ENCODE assay signal across 8 cellular contexts in the genomic region with DNA sequence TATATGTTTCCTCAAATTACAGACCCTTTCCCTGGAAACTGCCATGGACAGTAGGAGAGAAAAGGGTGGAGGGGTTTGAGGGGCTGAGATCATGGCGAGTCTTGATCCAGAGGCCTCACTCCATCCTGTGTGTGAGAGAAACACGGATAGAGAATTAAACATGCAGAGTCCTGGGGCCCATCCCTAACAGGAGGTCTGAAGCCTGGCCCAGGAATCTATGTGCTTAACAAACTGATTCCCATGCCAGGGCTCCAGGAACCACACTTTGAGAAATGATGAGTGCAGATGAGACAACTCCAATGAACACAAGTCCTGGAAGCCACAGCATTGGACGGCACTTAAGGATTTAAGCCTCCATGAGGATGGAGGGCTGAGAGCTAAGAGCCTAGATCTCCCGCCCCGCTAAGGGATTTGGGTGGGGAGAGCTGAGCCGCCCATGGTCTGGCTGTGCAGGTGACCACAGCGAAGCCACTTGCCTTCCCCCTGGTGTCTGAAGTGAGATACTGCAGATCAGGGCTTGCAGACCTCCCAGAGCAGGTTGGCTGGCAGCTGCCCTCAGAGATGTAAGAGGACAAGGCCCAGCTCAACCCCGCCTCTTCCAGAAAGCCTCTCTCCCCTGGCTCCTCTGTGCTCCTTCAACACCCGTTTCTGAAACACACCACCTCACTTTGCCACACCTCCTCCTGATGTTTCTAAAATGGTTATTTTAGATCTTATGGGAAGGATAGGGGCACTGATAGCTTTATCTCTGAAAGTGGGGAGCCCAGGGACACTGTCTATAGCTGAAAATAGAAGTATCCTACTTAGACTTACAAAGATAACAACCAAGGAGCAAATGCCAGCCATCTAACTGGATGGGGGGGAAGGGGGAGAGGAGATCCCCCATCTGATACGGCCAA. TPM values are rescaled to one million over a fixed set of nuclear protein-coding genes. Genes with fewer than 3 reads are reported as not detected.
DNase-seq lines count a peak whose midpoint lies in the region; ATAC-seq, FAIRE-seq and TF ChIP-seq lines count a peak whose summit lies in the region.

No MANE protein-coding gene starts in this region.

- no peak overlapping the region for H3K27ac Mint-ChIP-seq in CD8-positive, alpha-beta T cell
- H3K27ac Mint-ChIP-seq in activated T-helper 17 cell treated with anti-CD3 and anti-CD28 coated beads, Interleukin-2, amount 50 U/mL, for 72 hours: no peak overlapping the region

- H3K9me3 Mint-ChIP-seq in CD8-positive, alpha-beta T cell: no peaks in the 10 kb centered on the region
- H3K9me3 Mint-ChIP-seq in activated T-helper 17 cell treated with anti-CD3 and anti-CD28 coated beads, Interleukin-2, amount 50 U/mL, for 72 hours: no peaks in the 10 kb centered on the region

- intact Hi-C loops in CD8-positive, alpha-beta T cell (cut with DNase I, micrococcal nuclease): loop anchor here (1.0 to 5.0 kb wide), 3 partner anchors 87 to 195 kb away; no protein-coding TSS in a partner anchor

- H3K27me3 ChIP-seq in CD8-positive, alpha-beta T cell (ENCODE audit: insufficient read depth, low read length): no peaks in the 10 kb centered on the region
- H3K27me3 ChIP-seq in right atrium auricular region: no peaks in the 10 kb centered on the region
- no peaks in the 10 kb centered on the region for H3K27me3 ChIP-seq in small intestine (ENCODE audit: control insufficient read depth in 2 of 2, insufficient read depth in 2 of 2, low read length in 2 of 2)

- H3K4me1 Mint-ChIP-seq in CD8-positive, alpha-beta T cell (ENCODE audit: low read depth): no peaks in the 10 kb centered on the region
- no peaks in the 10 kb centered on the region for H3K4me1 Mint-ChIP-seq in activated T-helper 17 cell treated with anti-CD3 and anti-CD28 coated beads, Interleukin-2, amount 50 U/mL, for 72 hours

- POLR2A ChIA-PET in CD8-positive, alpha-beta T cell (lab: Charles Lee): no interaction called here

- peak; percentile 53 for TF ChIP-seq CTCF in CD8-positive, alpha-beta T cell (IDR thresholded peaks at IDR 0.05)
- peak; percentile 62 to 80 for TF ChIP-seq CTCF in right atrium auricular region (IDR thresholded peaks at IDR 0.05)

- 47 to 59% (median 55%) methylated on average over 10 of the region's 10 CpGs for WGBS in small intestine, 3 donors

- H3K27ac ChIP-seq in CD8-positive, alpha-beta T cell (ENCODE audit: low read depth, low read length): no peak overlapping the region
- H3K27ac ChIP-seq in right atrium auricular region: peak overlapping the region; percentile 67 to 68
- peak overlapping the region in 1 of 2 donors; percentile 53 for H3K27ac ChIP-seq in small intestine (ENCODE audit: low read depth in 1 of 2, low read length in 1 of 2)

- no peak for ATAC-seq in CD8-positive, alpha-beta T cell
- ATAC-seq in GM18517 (IDR thresholded peaks at IDR 0.05; ENCODE audit: unreplicated experiment) (peak; percentile 74), HG02885 (IDR thresholded peaks at IDR 0.05; ENCODE audit: poor library complexity, unreplicated experiment) (peak; percentile 87)
- ATAC-seq in activated T-helper 17 cell treated with anti-CD3 and anti-CD28 coated beads, Interleukin-2, amount 50 U/mL, for 72 hours (replicated peaks): peak; percentile 70

- H3K9me3 ChIP-seq in CD8-positive, alpha-beta T cell (ENCODE audit: low read length): no peaks in the 10 kb centered on the region
- H3K9me3 ChIP-seq in right atrium auricular region (no peaks in the 10 kb centered on the region), small intestine (ENCODE audit: control insufficient read depth, low read depth) (no peaks in the 10 kb centered on the region)

- H3K4me1 ChIP-seq in CD8-positive, alpha-beta T cell (ENCODE audit: insufficient read depth, low read length): no peaks in the 10 kb centered on the region
- H3K4me1 ChIP-seq in right atrium auricular region (peaks cover 0 to 38% of the 10 kb centered on the region in 2 donors), small intestine (ENCODE audit: control insufficient read depth in 2 of 2, insufficient read depth in 1 of 2, low read depth in 1 of 2, low read length in 1 of 2) (no peaks in the 10 kb centered on the region)

- H3K4me3 Mint-ChIP-seq in CD8-positive, alpha-beta T cell: no peak overlapping the region
- H3K4me3 Mint-ChIP-seq in activated T-helper 17 cell treated with anti-CD3 and anti-CD28 coated beads, Interleukin-2, amount 50 U/mL, for 72 hours: no peak overlapping the region

- no peaks in the 10 kb centered on the region for H3K27me3 Mint-ChIP-seq in CD8-positive, alpha-beta T cell (ENCODE audit: low read depth)
- no peaks in the 10 kb centered on the region for H3K27me3 Mint-ChIP-seq in activated T-helper 17 cell treated with anti-CD3 and anti-CD28 coated beads, Interleukin-2, amount 50 U/mL, for 72 hours

- FAIRE-seq in small intestine (lab: Jason Lieb, UNC): no peak

- peak in 2 of 7 experiments; percentile 22 to 25 for DNase-seq in CD8-positive, alpha-beta T cell
- DNase-seq in NCI-H510A (lab: John Stamatoyannopoulos, UW) (peak; percentile 75), right atrium auricular region (ENCODE audit: low spot score) (peak; percentile 68), small intestine (peak; percentile 37), DMS79 treated with DMSO at 0.1 percent for 48 hours (lab: John Stamatoyannopoulos, UW) (no peak)

- no peaks in the 10 kb centered on the region for H3K36me3 Mint-ChIP-seq in CD8-positive, alpha-beta T cell
- no peaks in the 10 kb centered on the region for H3K36me3 Mint-ChIP-seq in activated T-helper 17 cell treated with anti-CD3 and anti-CD28 coated beads, Interleukin-2, amount 50 U/mL, for 72 hours (ENCODE audit: low read depth)

- CTCF ChIA-PET in CD8-positive, alpha-beta T cell (lab: Charles Lee): interaction anchor here (0.7 to 4.8 kb wide), 6 partner anchors 10 to 115 kb away, joined by 3 to 27 read pairs (median 4); no protein-coding TSS in a partner anchor

- H3K4me3 ChIP-seq in CD8-positive, alpha-beta T cell (ENCODE audit: low read depth, low read length): no peak overlapping the region
- no peak overlapping the region for H3K4me3 ChIP-seq in right atrium auricular region
- H3K4me3 ChIP-seq in small intestine (ENCODE audit: low read depth in 1 of 2, low read length in 2 of 2): no peak overlapping the region

- no peaks in the 10 kb centered on the region for H3K36me3 ChIP-seq in CD8-positive, alpha-beta T cell (ENCODE audit: insufficient read depth, low read length)
- H3K36me3 ChIP-seq in right atrium auricular region (no peaks in the 10 kb centered on the region), small intestine (ENCODE audit: control insufficient read depth in 2 of 2, insufficient read depth in 2 of 2, low read length in 2 of 2) (no peaks in the 10 kb centered on the region)

RNA-seq across cellular contexts. Expression of a gene that starts 24.8 kb away (rescaled TPM):
- under 1 TPM; 0.71 to 0.81 TPM for total RNA-seq in CD8-positive, alpha-beta T cell
- under 1 TPM in 1 of 2 donors, not detected in 1; 0.26 TPM for total RNA-seq in activated T-helper 17 cell treated with anti-CD3 and anti-CD28 coated beads, Interleukin-2, amount 50 U/mL, for 72 hours
- under 1 TPM in 1 of 2 donors, not detected in 1; 0.08 TPM for total RNA-seq in right atrium auricular region
- under 1 TPM; 0.22 to 0.69 (median 0.54) TPM for polyA plus RNA-seq in small intestine

RNA-seq across cellular contexts. Expression of a gene that starts 42.1 kb away (rescaled TPM):
- total RNA-seq in CD8-positive, alpha-beta T cell: 1 to 10 TPM; 1.1 to 1.9 TPM
- total RNA-seq in activated T-helper 17 cell treated with anti-CD3 and anti-CD28 coated beads, Interleukin-2, amount 50 U/mL, for 72 hours: 1 to 10 TPM; 1.3 to 2.6 TPM
- total RNA-seq in right atrium auricular region: 10 to 100 TPM; 45.6 to 85.9 TPM
- polyA plus RNA-seq in small intestine: 10 to 100 TPM in 2 of 3 donors, under 1 TPM in 1; 0.89 to 13.0 (median 10.5) TPM

Comparison
In these comparisons a context has a peak if more than half of its experiments do, and no peak if none do; other contexts are left out.
1. RNA of a gene that starts 42.1 kb away (total RNA-seq): 45.6 to 85.9 TPM in right atrium auricular region; 1.3 to 2.6 TPM in activated T-helper 17 cell treated with anti-CD3 and anti-CD28 coated beads, Interleukin-2, amount 50 U/mL, for 72 hours and 1.1 to 1.9 TPM in CD8-positive, alpha-beta T cell; every median in the first group is over 10 times any median in the second.